8 cellular contexts compared by ENCODE assay signal in the genomic region with DNA sequence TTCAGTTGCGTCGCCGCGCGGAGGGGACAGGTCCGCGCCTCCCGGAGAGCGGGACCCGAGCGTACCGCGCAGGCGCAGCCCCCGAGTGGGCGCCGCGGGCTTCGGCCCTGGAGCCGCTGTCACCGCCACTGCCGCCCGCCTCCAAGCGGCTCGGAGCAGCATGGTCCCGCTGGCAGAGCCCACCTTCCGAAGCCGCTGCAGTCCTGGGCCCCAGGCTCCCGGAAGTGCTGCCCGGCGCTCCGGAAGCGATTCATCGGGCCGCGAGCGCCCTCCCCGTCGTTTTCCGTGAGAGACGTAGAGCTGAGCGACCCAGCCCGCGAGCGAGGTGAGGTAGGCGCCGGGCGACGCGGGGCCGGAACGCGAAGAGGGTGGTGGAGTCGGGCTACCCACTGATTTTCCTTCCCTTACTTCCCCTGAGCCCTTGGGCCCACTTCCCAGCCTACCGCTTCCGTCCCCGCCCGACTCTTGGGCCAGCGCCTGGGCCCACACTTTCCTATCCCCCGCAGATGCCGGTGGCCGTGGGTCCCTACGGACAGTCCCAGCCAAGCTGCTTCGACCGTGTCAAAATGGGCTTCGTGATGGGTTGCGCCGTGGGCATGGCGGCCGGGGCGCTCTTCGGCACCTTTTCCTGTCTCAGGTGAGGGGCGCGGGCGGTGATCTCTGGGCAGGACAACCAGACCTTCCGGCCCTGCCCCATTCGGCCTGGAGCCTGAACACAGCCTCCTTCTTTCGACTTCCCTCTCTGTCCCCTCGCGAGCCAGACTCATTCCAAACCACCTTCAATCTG. TPM values are rescaled to one million over a fixed set of nuclear protein-coding genes. Genes with fewer than 3 reads are reported as not detected.
DNase-seq lines count a peak whose midpoint lies in the region; ATAC-seq and TF ChIP-seq lines count a peak whose summit lies in the region.

Gene NFS1 (minus strand): TSS at position 226 of the 787 bp plus-strand sequence. CDS start 64 bp downstream, at position 162.
Gene ROMO1 (plus strand): TSS at position 279 of the 787 bp plus-strand sequence. CDS start 228 bp downstream, at position 507.

- TSS peak; percentile 76 for BruUV-seq in Caco-2 (replicated peaks; lab: Mats Ljungman, UMichigan)

- H2AFZ ChIP-seq in OCI-LY3 (ENCODE audit: low read depth, low read length): peak within 1 kb of the TSS; percentile 73

- H3K36me3 Mint-ChIP-seq in Caco-2 (ENCODE audit: insufficient read depth, unreplicated experiment): peaks cover 76% of the 10 kb centered on the region

- H3K9ac ChIP-seq in HUES6 (ENCODE audit: low read length) (peak within 1 kb of the TSS; percentile 100), OCI-LY3 (ENCODE audit: low read length) (peak within 1 kb of the TSS; percentile 82)

- H3K4me2 ChIP-seq in OCI-LY3 (ENCODE audit: low read length): peak within 1 kb of the TSS; percentile 72

- H3K4me1 Mint-ChIP-seq in Caco-2 (ENCODE audit: low read depth, unreplicated experiment): peaks cover 34% of the 10 kb centered on the region

- peaks cover 40% of the 10 kb centered on the region for H3K79me2 ChIP-seq in OCI-LY3 (ENCODE audit: low read length)

- H3K9me3 Mint-ChIP-seq in Caco-2 (ENCODE audit: unreplicated experiment): no peaks in the 10 kb centered on the region

- H3K9me3 ChIP-seq in Caco-2 (no peaks in the 10 kb centered on the region), HUES6 (ENCODE audit: control insufficient read depth, insufficient read depth, low read depth, low read length) (no peaks in the 10 kb centered on the region), OCI-LY3 (ENCODE audit: insufficient read depth, low read length) (no peaks in the 10 kb centered on the region), mucosa of descending colon (no peaks in the 10 kb centered on the region)

- no peaks in the 10 kb centered on the region for H3K27me3 ChIP-seq in Caco-2 (replicated peaks; ENCODE audit: control insufficient read depth, insufficient read depth, low read length)
- H3K27me3 ChIP-seq in HUES6 (ENCODE audit: control insufficient read depth, insufficient read depth, low read length): no peaks in the 10 kb centered on the region
- H3K27me3 ChIP-seq in OCI-LY3 (ENCODE audit: low read depth, low read length): no peaks in the 10 kb centered on the region

- peak within 1 kb of the TSS; percentile 93 for H3K4me3 ChIP-seq in Caco-2 (ENCODE audit: low read depth, low read length)
- H3K4me3 ChIP-seq in HUES6 (ENCODE audit: low read depth, low read length): peak within 1 kb of the TSS; percentile 96
- H3K4me3 ChIP-seq in OCI-LY3 (ENCODE audit: low read length): peak within 1 kb of the TSS; percentile 80
- H3K4me3 ChIP-seq in mucosa of descending colon: peak within 1 kb of the TSS; percentile 93

- DNase-seq in Caco-2 (peak; percentile 95 to 98), activated T-cell treated with anti-CD3 and anti-CD28 coated beads for 4 hours (peak; percentile 77), epithelial cell of prostate (ENCODE audit: low read depth, low spot score) (no peak), mucosa of descending colon (peak; percentile 89 to 91 (median 90))
- peak; percentile 80 for DNase-seq in stimulated activated CD8-positive, alpha-beta memory T cell treated with anti-CD3 and anti-CD28 coated beads, Interleukin-4, amount 100 ng/mL, for 24 hours (ENCODE audit: low read depth)

- no peaks in the 10 kb centered on the region for H3K27me3 Mint-ChIP-seq in Caco-2 (ENCODE audit: insufficient read depth, unreplicated experiment)

- intact Hi-C loops in Caco-2 (cut with micrococcal nuclease; ENCODE audit: unreplicated experiment) (loop anchor here (1.0 to 5.0 kb wide), 6 partner anchors 35 to 237 kb away; partner anchors contain the start of genes CPNE1 and RBM12), mucosa of descending colon (cut with DNase I, micrococcal nuclease) (no loop called here)

- peak; percentile 81 for ATAC-seq in GM21381 (IDR thresholded peaks at IDR 0.05; ENCODE audit: unreplicated experiment)
- ATAC-seq in mucosa of descending colon: peak; percentile 95

- CTCF ChIA-PET in Caco-2 (lab: Charles Lee): interaction anchor here (0.6 to 2.0 kb wide), 20 partner anchors 13 to 490 kb away, joined by 3 to 8 read pairs (median 4); partner anchors contain the start of genes ERGIC3 and RBM39

- H3K27ac Mint-ChIP-seq in Caco-2 (ENCODE audit: unreplicated experiment): peak within 1 kb of the TSS; percentile 85

- H3K27ac ChIP-seq in HUES6 (ENCODE audit: low read depth, low read length) (peak within 1 kb of the TSS; percentile 95), OCI-LY3 (ENCODE audit: low read length) (peak within 1 kb of the TSS; percentile 64), epithelial cell of prostate (peak within 1 kb of the TSS; percentile 94)

- POLR2A ChIA-PET in Caco-2 (lab: Charles Lee): interaction anchor here (0.5 to 2.6 kb wide), 27 partner anchors 10 to 1494 kb away, joined by 3 to 46 read pairs (median 5); partner anchors contain the start of genes CPNE1, ERGIC3, RBM12 and RBM39

- H3K36me3 ChIP-seq in Caco-2 (ENCODE audit: control insufficient read depth, insufficient read depth, low read length) (peaks cover 3% of the 10 kb centered on the region; the same call in 1 of the 2 replicates), HUES6 (ENCODE audit: control insufficient read depth, insufficient read depth, low read length) (peaks cover 40% of the 10 kb centered on the region), OCI-LY3 (replicated peaks; ENCODE audit: low read depth, low read length) (peaks cover 29% of the 10 kb centered on the region), mucosa of descending colon (ENCODE audit: low read depth) (peaks cover 8% of the 10 kb centered on the region)

- H4K20me1 ChIP-seq in OCI-LY3 (ENCODE audit: insufficient read depth, low read length): peaks cover 13% of the 10 kb centered on the region

- peaks cover 22% of the 10 kb centered on the region for H3K4me1 ChIP-seq in Caco-2
- peaks cover 8% of the 10 kb centered on the region; the same call in 1 of the 2 replicates for H3K4me1 ChIP-seq in HUES6 (ENCODE audit: control insufficient read depth, insufficient read depth, low read length)
- peaks cover 19% of the 10 kb centered on the region for H3K4me1 ChIP-seq in OCI-LY3 (ENCODE audit: low read length)
- peaks cover 19% of the 10 kb centered on the region for H3K4me1 ChIP-seq in mucosa of descending colon (ENCODE audit: low read depth)

- peak within 1 kb of the TSS; percentile 91 for H3K4me3 Mint-ChIP-seq in Caco-2 (ENCODE audit: unreplicated experiment)

- TF ChIP-seq CTCF in Caco-2 (IDR thresholded peaks at IDR 0.05; ENCODE audit: insufficient read depth in 1 of 2, low read depth in 1 of 2, low read length in 1 of 2, severe bottlenecking in 1 of 2, unreplicated experiment in 1 of 2) (peak; percentile 32 to 52), OCI-LY3 (IDR thresholded peaks at IDR 0.05; ENCODE audit: low read depth, low read length) (peak; percentile 31), mucosa of descending colon (IDR thresholded peaks at IDR 0.05) (peak; percentile 16)

RNA-seq across cellular contexts. Expression of gene NFS1, which starts in this region (rescaled TPM):
- total RNA-seq in Caco-2 (2022) (69.8 and 77.1 TPM in 2 replicates), mucosa of descending colon (10 to 100 TPM; 31.2 to 42.8 (median 32.1) TPM)

RNA-seq across cellular contexts. Expression of gene ROMO1, which starts in this region (rescaled TPM):
- 354 and 357 TPM in 2 replicates for total RNA-seq in Caco-2 (2022)
- 100 to 1,000 TPM; 112 to 147 (median 137) TPM for total RNA-seq in mucosa of descending colon
